ENCODE assay signal across 8 cellular contexts in genomic region chr1:119327436-119328155, GRCh38. TPM values are rescaled to one million over a fixed set of nuclear protein-coding genes. Genes with fewer than 3 reads are reported as not detected.
DNase-seq lines count a peak whose midpoint lies in the region; ATAC-seq and TF ChIP-seq lines count a peak whose summit lies in the region.

No MANE protein-coding gene starts in this region.

- H3K27me3 ChIP-seq in DOHH2 (ENCODE audit: control insufficient read depth, low read length), result no peaks in the 10 kb centered on the region
- no peaks in the 10 kb centered on the region for H3K27me3 ChIP-seq in KMS-11 (ENCODE audit: insufficient read depth, low read depth)
- no peaks in the 10 kb centered on the region for H3K27me3 ChIP-seq in stomach smooth muscle (ENCODE audit: control insufficient read depth in 1 of 2, insufficient read depth in 2 of 2, low read length in 2 of 2)

- DNase-seq in activated CD4-positive, alpha-beta T cell treated with anti-CD3 and anti-CD28 coated beads for 4 hours, result peak; percentile 12 to 29
- peak; percentile 68 for DNase-seq in endothelial cell (ENCODE audit: low spot score)
- peak; percentile 36 to 64 for DNase-seq in mesothelial cell of epicardium (ENCODE audit: low spot score in 2 of 2, unreplicated experiment in 2 of 2)
- DNase-seq in SIG-M5 (lab: John Stamatoyannopoulos, UW), result no peak

- peak overlapping the region; percentile 94 for H2AFZ ChIP-seq in KMS-11 (ENCODE audit: low read depth)

- H3K4me1 Mint-ChIP-seq in endothelial cell (ENCODE audit: unreplicated experiment) (peaks cover 6% of the 10 kb centered on the region), mesothelial cell of epicardium (peaks cover 32% of the 10 kb centered on the region)

- H3K4me3 Mint-ChIP-seq in endothelial cell (ENCODE audit: unreplicated experiment) (peak overlapping the region; percentile 86), mesothelial cell of epicardium (peak overlapping the region; percentile 69)

- peak; percentile 38 for TF ChIP-seq CTCF in DOHH2 (IDR thresholded peaks at IDR 0.05; ENCODE audit: low read depth, low read length, poor library complexity, severe bottlenecking)
- TF ChIP-seq CTCF in KMS-11 (conservative IDR thresholded peaks at IDR 0.05; ENCODE audit: low read depth, low read length), result peak; percentile 80
- peak; percentile 60 for TF ChIP-seq CTCF in endothelial cell (IDR thresholded peaks at IDR 0.05; ENCODE audit: unreplicated experiment)
- no peak for TF ChIP-seq CTCF in mesothelial cell of epicardium (IDR thresholded peaks at IDR 0.05; ENCODE audit: unreplicated experiment)

- no peaks in the 10 kb centered on the region for H3K4me1 ChIP-seq in DOHH2 (ENCODE audit: control insufficient read depth, low read length)
- H3K4me1 ChIP-seq in KMS-11 (ENCODE audit: low read depth, poor library complexity, severe bottlenecking), result no peaks in the 10 kb centered on the region
- peaks cover 3% of the 10 kb centered on the region for H3K4me1 ChIP-seq in stomach smooth muscle (ENCODE audit: control insufficient read depth, insufficient read depth, low read length)

- H3K27me3 Mint-ChIP-seq in endothelial cell (ENCODE audit: unreplicated experiment) (peaks cover 7% of the 10 kb centered on the region), mesothelial cell of epicardium (ENCODE audit: low read depth) (peaks cover 16% of the 10 kb centered on the region)

- H3K9me3 Mint-ChIP-seq in endothelial cell (ENCODE audit: unreplicated experiment) (no peaks in the 10 kb centered on the region), mesothelial cell of epicardium (no peaks in the 10 kb centered on the region)

- H4K20me1 ChIP-seq in DOHH2 (ENCODE audit: control insufficient read depth, insufficient read depth, low read depth, low read length) (no peaks in the 10 kb centered on the region), KMS-11 (ENCODE audit: insufficient read depth) (no peaks in the 10 kb centered on the region)

- H3K4me3 ChIP-seq in DOHH2 (ENCODE audit: low read length), result no peak overlapping the region
- H3K4me3 ChIP-seq in KMS-11 (IDR thresholded peaks at IDR 0.05; ENCODE audit: insufficient read depth, low read depth, low read length), result peak overlapping the region; percentile 60
- peak overlapping the region; percentile 63 to 67 for H3K4me3 ChIP-seq in stomach smooth muscle (ENCODE audit: low read length in 2 of 2)

- ATAC-seq in GM19324 (IDR thresholded peaks at IDR 0.05; ENCODE audit: low FRiP score, unreplicated experiment), result no peak

- no peaks in the 10 kb centered on the region for H3K36me3 Mint-ChIP-seq in endothelial cell (ENCODE audit: low read depth, unreplicated experiment)
- no peaks in the 10 kb centered on the region for H3K36me3 Mint-ChIP-seq in mesothelial cell of epicardium

- H3K9ac ChIP-seq in KMS-11, result peak overlapping the region; percentile 60; the same call in 1 of the 2 replicates
- H3K9ac ChIP-seq in stomach smooth muscle (ENCODE audit: low read length in 2 of 2), result no peak overlapping the region

- H3K27ac Mint-ChIP-seq in endothelial cell (ENCODE audit: unreplicated experiment), result no peak overlapping the region
- H3K27ac Mint-ChIP-seq in mesothelial cell of epicardium, result peak overlapping the region; percentile 26

- no peak overlapping the region for H3K4me2 ChIP-seq in DOHH2 (ENCODE audit: low read length)
- H3K4me2 ChIP-seq in KMS-11, result peak overlapping the region; percentile 51

- H3K36me3 ChIP-seq in DOHH2 (ENCODE audit: control insufficient read depth, low read length), result no peaks in the 10 kb centered on the region
- H3K36me3 ChIP-seq in KMS-11 (ENCODE audit: insufficient read depth), result no peaks in the 10 kb centered on the region
- no peaks in the 10 kb centered on the region for H3K36me3 ChIP-seq in stomach smooth muscle (ENCODE audit: control insufficient read depth in 2 of 2, insufficient read depth in 2 of 2, low read length in 2 of 2)

- no peaks in the 10 kb centered on the region for H3F3A ChIP-seq in DOHH2 (ENCODE audit: control insufficient read depth, insufficient read depth)

- H3K9me2 ChIP-seq in DOHH2 (replicated peaks; ENCODE audit: control insufficient read depth, low read length), result no peaks in the 10 kb centered on the region

- H3K27ac ChIP-seq in DOHH2 (ENCODE audit: low read depth, low read length) (no peak overlapping the region), KMS-11 (peak overlapping the region; percentile 53), stomach smooth muscle (ENCODE audit: low read length) (no peak overlapping the region)

- H3K9me3 ChIP-seq in DOHH2 (ENCODE audit: control insufficient read depth, insufficient read depth, low read length) (no peaks in the 10 kb centered on the region), stomach smooth muscle (ENCODE audit: control insufficient read depth in 2 of 2, low read length in 2 of 2) (no peaks in the 10 kb centered on the region)

- no peaks in the 10 kb centered on the region for H3K79me2 ChIP-seq in DOHH2 (ENCODE audit: control insufficient read depth, low read length)
- no peaks in the 10 kb centered on the region for H3K79me2 ChIP-seq in KMS-11 (ENCODE audit: insufficient read depth, low read depth)

RNA-seq across cellular contexts. Expression of gene HAO2, which starts 41.0 kb away (rescaled TPM):
- total RNA-seq in endothelial cell (ENCODE audit: unreplicated experiment) (not detected), mesothelial cell of epicardium (0.16 to 0.27 TPM in 2 of 3 replicates, not detected in the other)
